Comparison of ENCODE assay signal across 14 cellular contexts in the genomic region with DNA sequence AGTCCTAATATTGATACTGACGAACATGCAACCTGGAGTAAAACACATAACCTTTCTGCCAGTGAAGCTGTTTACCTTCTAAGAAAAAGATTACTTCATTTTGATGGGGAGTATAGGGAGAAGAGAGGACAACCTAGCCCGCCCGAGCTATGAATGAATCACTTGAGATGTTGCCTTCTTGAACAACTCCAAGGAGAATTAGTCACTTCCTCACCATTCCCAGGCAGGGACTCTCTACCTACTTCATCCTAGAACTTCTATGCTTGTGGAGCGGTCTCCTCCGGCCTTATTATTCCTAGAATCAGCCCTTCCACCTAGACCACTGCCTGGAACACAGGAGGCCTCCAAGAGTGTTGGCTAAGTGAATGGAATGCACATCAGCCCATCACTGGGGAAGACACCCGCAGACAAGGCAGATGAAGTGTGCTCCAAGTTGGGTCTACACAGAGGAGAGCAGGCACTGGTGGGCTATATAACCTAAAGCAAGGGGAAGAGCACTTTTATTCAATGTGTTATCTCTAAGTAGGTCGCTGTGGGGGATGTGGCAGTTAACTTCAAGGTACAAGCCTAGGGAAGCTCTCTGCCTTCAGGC. TPM values are rescaled to one million over a fixed set of nuclear protein-coding genes. Genes with fewer than 3 reads are reported as not detected.
DNase-seq lines count a peak whose midpoint lies in the region; ATAC-seq and TF ChIP-seq lines count a peak whose summit lies in the region.
"Had no signal": no experiment of that assay in that cellular context is flagged by ENCODE, and none has a peak within 500 bp of the region (broad histone marks: within the 10 kb centered on the region; RNA-seq: fewer than 3 reads in every experiment).

No MANE protein-coding gene starts in this region.

- POLR2A ChIA-PET in Caco-2 (lab: Charles Lee): no interaction called here
- POLR2A ChIA-PET in PC-3 (lab: Charles Lee; ENCODE audit: unreplicated experiment): interaction anchor here (0.6 kb wide), 2 partner anchors 59 to 147 kb away, joined by 3 read pairs; no protein-coding TSS in a partner anchor

- no peaks in the 10 kb centered on the region for H3K9me2 ChIP-seq in PC-3 (replicated peaks; ENCODE audit: low read length)

- peaks cover 33% of the 10 kb centered on the region for H3K4me1 ChIP-seq in Caco-2
- H3K4me1 ChIP-seq in PC-3 (ENCODE audit: insufficient read depth, low read length): peaks cover 62% of the 10 kb centered on the region
- H3K4me1 ChIP-seq: ascending aorta, SJCRH30 had no signal

- ATAC-seq in PC-3 (peak; percentile 87), HG03521 (IDR thresholded peaks at IDR 0.05; ENCODE audit: unreplicated experiment) (no peak)
- no peak for ATAC-seq in natural killer cell treated with Interleukin-12 subunit alpha and Interleukin-12 subunit beta and Interleukin-15 and Interleukin-18, amount 100 ng/mL, for 72 hours
- ATAC-seq: WTC11 had no signal

- H3K27ac ChIP-seq in PC-3 (ENCODE audit: low read length): peak overlapping the region; percentile 77
- H3K27ac ChIP-seq: ascending aorta, SJCRH30 had no signal

- DNase-seq in Caco-2 (no peak), PC-3 (peak; percentile 89), epithelial cell of esophagus (ENCODE audit: low read depth) (peak; percentile 91), activated gamma-delta T cell (lab: John Stamatoyannopoulos, UW) (no peak)
- DNase-seq in natural killer cell treated with Interleukin-12 subunit alpha and Interleukin-12 subunit beta and Interleukin-15 and Interleukin-18, amount 100 ng/mL, for 72 hours (ENCODE audit: low spot score): no peak
- DNase-seq in activated T-cell treated with anti-CD3 and anti-CD28 coated beads, Interleukin-2, amount 50 U/mL, for 1 hour: no peak
- no peak for DNase-seq in activated naive CD4-positive, alpha-beta T cell treated with anti-CD3 and anti-CD28 coated beads for 36 hours
- DNase-seq: NCI-H2227 treated with DMSO at 0.1 percent for 48 hours; pancreas; SJCRH30; stimulated activated CD4-positive, alpha-beta T cell treated with anti-CD3 and anti-CD28 coated beads, Interleukin-4, amount 100 ng/mL, for 4 hours had no signal

- H4K20me1 ChIP-seq in PC-3 (ENCODE audit: low read length): no peaks in the 10 kb centered on the region

- CTCF ChIA-PET in Caco-2 (lab: Charles Lee) (interaction anchor here (0.6 kb wide), 1 partner anchor 176 kb away, joined by 3 read pairs; no protein-coding TSS in a partner anchor), PC-3 (lab: Charles Lee) (no interaction called here)
- CTCF ChIA-PET in activated naive CD4-positive, alpha-beta T cell treated with anti-CD3 and anti-CD28 coated beads for 36 hours (lab: Charles Lee): no interaction called here

- H3K9me3 ChIP-seq in Caco-2 (no peaks in the 10 kb centered on the region), PC-3 (ENCODE audit: low read length) (no peaks in the 10 kb centered on the region)
- H3K9me3 ChIP-seq: ascending aorta, pancreas, SJCRH30 had no signal

- intact Hi-C loops in Caco-2 (cut with micrococcal nuclease; ENCODE audit: unreplicated experiment): no loop called here
- intact Hi-C loops in PC-3 (cut with micrococcal nuclease): loop anchor here (5.0 kb wide), 3 partner anchors 33 to 57 kb away; a partner anchor contains a TSS
- intact Hi-C loops in activated naive CD4-positive, alpha-beta T cell treated with anti-CD3 and anti-CD28 coated beads for 36 hours (cut with micrococcal nuclease): no loop called here

- BruUV-seq in Caco-2 (replicated peaks; lab: Mats Ljungman, UMichigan): no TSS peak
- no TSS peak for BruUV-seq in PC-3 (replicated peaks; lab: Mats Ljungman, UMichigan)

- H3K27me3 Mint-ChIP-seq in Caco-2 (ENCODE audit: insufficient read depth, unreplicated experiment): no peaks in the 10 kb centered on the region
- no peaks in the 10 kb centered on the region for H3K27me3 Mint-ChIP-seq in natural killer cell treated with Interleukin-12 subunit alpha and Interleukin-12 subunit beta and Interleukin-15 and Interleukin-18, amount 100 ng/mL, for 72 hours
- no peaks in the 10 kb centered on the region for H3K27me3 Mint-ChIP-seq in activated naive CD4-positive, alpha-beta T cell treated with anti-CD3 and anti-CD28 coated beads for 36 hours (ENCODE audit: low read depth)

- peak overlapping the region; percentile 8 for H3K27ac Mint-ChIP-seq in Caco-2 (ENCODE audit: unreplicated experiment)
- peak overlapping the region; percentile 20 to 90 for H3K27ac Mint-ChIP-seq in natural killer cell treated with Interleukin-12 subunit alpha and Interleukin-12 subunit beta and Interleukin-15 and Interleukin-18, amount 100 ng/mL, for 72 hours
- H3K27ac Mint-ChIP-seq in activated naive CD4-positive, alpha-beta T cell treated with anti-CD3 and anti-CD28 coated beads for 36 hours: no peak overlapping the region
- H3K27ac Mint-ChIP-seq: WTC11 had no signal

- no peak overlapping the region for H3K4me3 Mint-ChIP-seq in Caco-2 (ENCODE audit: unreplicated experiment)
- no peak overlapping the region for H3K4me3 Mint-ChIP-seq in natural killer cell treated with Interleukin-12 subunit alpha and Interleukin-12 subunit beta and Interleukin-15 and Interleukin-18, amount 100 ng/mL, for 72 hours
- H3K4me3 Mint-ChIP-seq in activated naive CD4-positive, alpha-beta T cell treated with anti-CD3 and anti-CD28 coated beads for 36 hours: no peak overlapping the region
- H3K4me3 Mint-ChIP-seq: WTC11 had no signal

- H3K9ac ChIP-seq in PC-3 (ENCODE audit: low read length): peak overlapping the region; percentile 15; the same call in 1 of the 2 replicates

- TF ChIP-seq CTCF in Caco-2 (IDR thresholded peaks at IDR 0.05; ENCODE audit: insufficient read depth in 1 of 2, low read depth in 1 of 2, low read length in 1 of 2, severe bottlenecking in 1 of 2, unreplicated experiment in 1 of 2) (no peak), PC-3 (conservative IDR thresholded peaks at IDR 0.05; ENCODE audit: low read depth, low read length) (no peak), epithelial cell of esophagus (IDR thresholded peaks at IDR 0.05; ENCODE audit: insufficient read depth, low read depth, low read length, missing control alignments) (no peak)

- no peak overlapping the region for H3K4me3 ChIP-seq in Caco-2 (ENCODE audit: low read depth, low read length)
- peak overlapping the region; percentile 18; the same call in 1 of the 2 replicates for H3K4me3 ChIP-seq in PC-3 (ENCODE audit: low read length)
- no peak overlapping the region for H3K4me3 ChIP-seq in epithelial cell of esophagus (ENCODE audit: low read length)
- H3K4me3 ChIP-seq: ascending aorta, pancreas, SJCRH30 had no signal

- no peaks in the 10 kb centered on the region for H3K27me3 ChIP-seq in Caco-2 (replicated peaks; ENCODE audit: control insufficient read depth, insufficient read depth, low read length)
- H3K27me3 ChIP-seq in PC-3 (ENCODE audit: low read length): no peaks in the 10 kb centered on the region
- H3K27me3 ChIP-seq: ascending aorta, pancreas, SJCRH30 had no signal

- H3K9me3 Mint-ChIP-seq in Caco-2 (ENCODE audit: unreplicated experiment): no peaks in the 10 kb centered on the region
- no peaks in the 10 kb centered on the region for H3K9me3 Mint-ChIP-seq in natural killer cell treated with Interleukin-12 subunit alpha and Interleukin-12 subunit beta and Interleukin-15 and Interleukin-18, amount 100 ng/mL, for 72 hours
- H3K9me3 Mint-ChIP-seq in activated naive CD4-positive, alpha-beta T cell treated with anti-CD3 and anti-CD28 coated beads for 36 hours: no peaks in the 10 kb centered on the region
- H3K9me3 Mint-ChIP-seq: WTC11 had no signal

- peak overlapping the region; percentile 69 for H3K4me2 ChIP-seq in PC-3 (ENCODE audit: low read length)

- no peak overlapping the region for H2AFZ ChIP-seq in PC-3 (ENCODE audit: low read length)

- H3K36me3 Mint-ChIP-seq in Caco-2 (ENCODE audit: insufficient read depth, unreplicated experiment): no peaks in the 10 kb centered on the region
- H3K36me3 Mint-ChIP-seq in natural killer cell treated with Interleukin-12 subunit alpha and Interleukin-12 subunit beta and Interleukin-15 and Interleukin-18, amount 100 ng/mL, for 72 hours: no peaks in the 10 kb centered on the region
- no peaks in the 10 kb centered on the region for H3K36me3 Mint-ChIP-seq in activated naive CD4-positive, alpha-beta T cell treated with anti-CD3 and anti-CD28 coated beads for 36 hours (ENCODE audit: low read depth)
- H3K36me3 Mint-ChIP-seq: WTC11 had no signal

- H3K4me1 Mint-ChIP-seq in Caco-2 (ENCODE audit: low read depth, unreplicated experiment): peaks cover 48% of the 10 kb centered on the region
- H3K4me1 Mint-ChIP-seq in natural killer cell treated with Interleukin-12 subunit alpha and Interleukin-12 subunit beta and Interleukin-15 and Interleukin-18, amount 100 ng/mL, for 72 hours (ENCODE audit: low read depth in 2 of 2): peaks cover 62 to 70% of the 10 kb centered on the region in 2 donors
- H3K4me1 Mint-ChIP-seq in activated naive CD4-positive, alpha-beta T cell treated with anti-CD3 and anti-CD28 coated beads for 36 hours (ENCODE audit: low read depth): peaks cover 68% of the 10 kb centered on the region

- H3K36me3 ChIP-seq in Caco-2 (ENCODE audit: control insufficient read depth, insufficient read depth, low read length) (no peaks in the 10 kb centered on the region), PC-3 (ENCODE audit: low read depth, low read length) (no peaks in the 10 kb centered on the region)
- H3K36me3 ChIP-seq: ascending aorta, pancreas, SJCRH30 had no signal

- no peaks in the 10 kb centered on the region for H3F3A ChIP-seq in PC-3 (ENCODE audit: low read length, unreplicated experiment)

- peaks cover 80% of the 10 kb centered on the region for H3K79me2 ChIP-seq in PC-3 (ENCODE audit: low read length)

RNA-seq across cellular contexts. Expression of a gene that starts 57.5 kb away (rescaled TPM):
- total RNA-seq in Caco-2 (2022): 2.9 and 5.1 TPM in 2 replicates
- 17.9 and 20.8 TPM in 2 replicates for total RNA-seq in PC-3 (2014; rRNA removed)
- total RNA-seq in natural killer cell treated with Interleukin-12 subunit alpha and Interleukin-12 subunit beta and Interleukin-15 and Interleukin-18, amount 100 ng/mL, for 72 hours: 10 to 100 TPM; 39.1 to 52.0 TPM
- 10 to 100 TPM; 43.1 TPM for total RNA-seq in activated naive CD4-positive, alpha-beta T cell treated with anti-CD3 and anti-CD28 coated beads for 36 hours

Comparison
In these comparisons a context has a peak if more than half of its experiments do, and no peak if none do; other contexts are left out.
1. DNase-seq: peak in PC-3 (single experiment) and epithelial cell of esophagus (single experiment); none in Caco-2 (0 of 2), natural killer cell treated with Interleukin-12 subunit alpha and Interleukin-12 subunit beta and Interleukin-15 and Interleukin-18, amount 100 ng/mL, for 72 hours (single experiment), activated gamma-delta T cell (single experiment), activated T-cell treated with anti-CD3 and anti-CD28 coated beads, Interleukin-2, amount 50 U/mL, for 1 hour (single experiment) and activated naive CD4-positive, alpha-beta T cell treated with anti-CD3 and anti-CD28 coated beads for 36 hours (single experiment).